Comparison of ENCODE assay signal across 6 cellular contexts in the genomic region with DNA sequence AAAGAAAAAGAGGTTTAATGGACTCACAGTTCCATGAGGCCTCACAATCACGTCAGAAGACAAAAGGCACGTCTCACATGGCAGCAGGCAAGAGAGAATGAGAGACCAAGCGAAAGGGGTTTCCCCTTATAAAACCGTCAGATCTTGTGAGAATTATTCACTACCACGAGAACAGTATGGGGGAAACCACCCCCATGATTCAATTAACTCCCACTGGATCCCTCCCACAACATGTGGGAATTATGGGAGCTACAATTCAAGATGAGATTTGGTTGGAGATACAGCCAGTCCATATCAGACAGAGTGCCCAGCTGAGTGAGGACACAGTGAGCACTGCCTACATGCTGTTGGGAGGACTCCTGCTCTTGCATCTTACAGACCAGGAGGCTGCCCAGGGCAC.
"Had no signal": no experiment of that assay in that cellular context is flagged by ENCODE, and none has a peak within 500 bp of the region (broad histone marks: within the 10 kb centered on the region; RNA-seq: fewer than 3 reads in every experiment).

No MANE protein-coding gene starts in this region.

- H3K27ac Mint-ChIP-seq: GM23338, H9, HFFc6 had no signal

- H3K4me1 Mint-ChIP-seq: GM23338, H9 had no signal

- H3K4me2 ChIP-seq: GM23338 had no signal

- ATAC-seq: GM23338 had no signal

- H3K4me3 ChIP-seq: GM23338 had no signal

- H3K9me3 Mint-ChIP-seq: GM23338, H9, HFFc6 had no signal

- H3K4me3 Mint-ChIP-seq: GM23338, H9, HFFc6 had no signal

- DNase-seq: H9, HCEC 1CT, HFFc6, IMR-90, KBM-7 had no signal
